In genomic region chr10:73625884-73626753, GRCh38 we compare ENCODE assay signal across 8 cellular contexts. TPM values are rescaled to one million over a fixed set of nuclear protein-coding genes. Genes with fewer than 3 reads are reported as not detected.
DNase-seq lines count a peak whose midpoint lies in the region; ATAC-seq and TF ChIP-seq lines count a peak whose summit lies in the region.

No MANE protein-coding gene starts in this region.

- H3K27ac ChIP-seq in duodenal mucosa (ENCODE audit: low read depth, low read length) = peak overlapping the region; percentile 66
- peak overlapping the region in 2 of 3 donors; percentile 19 to 59 for H3K27ac ChIP-seq in right lobe of liver

- peak; percentile 91 for ATAC-seq in GM19397 (IDR thresholded peaks at IDR 0.05; ENCODE audit: unreplicated experiment)
- ATAC-seq in HG03565 (IDR thresholded peaks at IDR 0.05; ENCODE audit: unreplicated experiment) = peak; percentile 97
- peak; percentile 98 to 99 (median 98) for ATAC-seq in right lobe of liver

- TF ChIP-seq CTCF in right lobe of liver (IDR thresholded peaks at IDR 0.05) = no peak

- H3K9ac ChIP-seq in duodenal mucosa (ENCODE audit: low read depth in 1 of 2, low read length in 2 of 2) = peak overlapping the region; percentile 81 to 95

- TF ChIP-seq POLR2A in right lobe of liver (IDR thresholded peaks at IDR 0.05) = peak; percentile 41

- H3K9me3 ChIP-seq in duodenal mucosa (ENCODE audit: control insufficient read depth in 1 of 2, low read length in 2 of 2) (no peaks in the 10 kb centered on the region), right lobe of liver (no peaks in the 10 kb centered on the region)

- H3K4me1 ChIP-seq in duodenal mucosa (ENCODE audit: control insufficient read depth in 1 of 2, insufficient read depth in 2 of 2, low read length in 2 of 2) (peaks cover 6 to 9% of the 10 kb centered on the region in 2 donors), right lobe of liver (peaks cover 0 to 7% (median 0%) of the 10 kb centered on the region in 4 donors)

- intact Hi-C loops in right lobe of liver (cut with DNase I) = no loop called here

- H3K36me3 ChIP-seq in duodenal mucosa (ENCODE audit: control insufficient read depth in 1 of 2, insufficient read depth in 2 of 2, low read length in 2 of 2) (no peaks in the 10 kb centered on the region), right lobe of liver (no peaks in the 10 kb centered on the region)

- H3K4me3 ChIP-seq in duodenal mucosa (ENCODE audit: low read depth in 1 of 2, low read length in 2 of 2) (peak overlapping the region; percentile 97 to 98), right lobe of liver (peak overlapping the region; percentile 54 to 78 (median 71))

- peak; percentile 99 for DNase-seq in CD1c-positive myeloid dendritic cell (ENCODE audit: extremely low spot score)
- DNase-seq in NCI-H748 treated with DMSO at 0.1 percent for 48 hours (lab: John Stamatoyannopoulos, UW) = peak; percentile 86
- DNase-seq in activated CD4-positive, alpha-beta T cell treated with anti-CD3 and anti-CD28 coated beads, Interleukin-2, amount 50 U/mL, for 48 hours = peak; percentile 89 to 92
- DNase-seq in right lobe of liver = peak; percentile 93 to 95 (median 95)
- peak; percentile 93 for DNase-seq in stimulated activated CD4-positive, alpha-beta T cell treated with anti-CD3 and anti-CD28 coated beads, Interleukin-4, amount 100 ng/mL, for 24 hours

- WGBS in right lobe of liver (ENCODE audit: insufficient coverage, low coverage, low lambda C conversion rate, missing lambda C conversion rate) = 3% methylated on average over 30 of the region's 42 CpGs

- H3K27me3 ChIP-seq in duodenal mucosa (ENCODE audit: control insufficient read depth in 1 of 2, insufficient read depth in 2 of 2, low read length in 2 of 2) = no peaks in the 10 kb centered on the region
- no peaks in the 10 kb centered on the region for H3K27me3 ChIP-seq in right lobe of liver

RNA-seq across cellular contexts. Expression of gene MYOZ1, which starts 15.2 kb away (rescaled TPM):
- 1 to 10 TPM in 1 of 6 experiments, under 1 TPM in 1, not detected in 4; 0.74 to 1.1 TPM for total RNA-seq in right lobe of liver

RNA-seq across cellular contexts. Expression of gene SYNPO2L, which starts 29.7 kb away (rescaled TPM):
- under 1 TPM in 4 of 6 experiments, not detected in 2; 0.06 to 0.35 (median 0.20) TPM for total RNA-seq in right lobe of liver

RNA-seq across cellular contexts. Expression of gene USP54, which starts 35.0 kb away (rescaled TPM):
- 1 to 10 TPM; 1.5 to 5.7 (median 3.6) TPM for total RNA-seq in right lobe of liver

Comparison
In these comparisons a context has a peak if more than half of its experiments do, and no peak if none do; other contexts are left out.
1. Peak in every context shown above with its lines: DNase-seq, ATAC-seq, H3K4me3 ChIP-seq and H3K27ac ChIP-seq.